In the genomic region with DNA sequence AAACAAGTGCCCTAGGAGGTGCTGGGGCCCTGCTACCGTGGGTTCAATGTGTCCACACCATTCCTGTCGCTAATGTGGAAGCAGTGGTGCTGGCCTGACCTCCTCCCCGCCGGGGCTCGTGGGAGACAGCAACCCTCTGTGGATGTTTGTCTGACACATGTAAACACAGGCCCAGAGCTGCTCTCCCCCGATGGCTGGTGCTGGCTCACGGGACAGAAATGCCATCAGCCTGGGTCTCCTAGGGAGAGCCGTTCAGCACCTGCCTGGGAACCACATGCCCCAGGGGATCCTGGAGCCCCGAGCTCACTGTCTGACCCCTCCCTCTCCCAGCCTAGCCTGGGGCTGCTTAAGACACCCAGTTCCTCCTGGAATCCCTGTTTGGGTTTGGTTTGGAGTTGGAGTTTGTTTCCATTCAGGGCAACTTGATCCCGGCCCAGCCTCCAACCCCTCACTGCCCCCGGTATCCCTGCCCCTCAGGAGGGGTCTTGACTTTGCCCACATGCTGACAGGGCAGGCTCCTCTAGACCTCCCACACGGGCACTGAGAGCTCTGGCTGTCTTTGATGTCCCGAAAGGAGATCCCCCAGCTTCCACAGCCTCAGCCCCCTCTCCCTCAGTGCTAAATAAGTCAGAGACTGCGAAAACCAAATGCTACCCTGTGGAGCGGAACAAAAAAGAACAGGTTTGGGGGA, we compare ENCODE assay signal across 14 cellular contexts. TPM values are rescaled to one million over a fixed set of nuclear protein-coding genes. Genes with fewer than 3 reads are reported as not detected.
"Had no signal": no experiment of that assay in that cellular context is flagged by ENCODE, and none has a peak within 500 bp of the region (broad histone marks: within the 10 kb centered on the region; RNA-seq: fewer than 3 reads in every experiment).

No MANE protein-coding gene starts in this region.

- H3K27ac ChIP-seq: sigmoid colon had no signal

- H3K36me3 ChIP-seq: sigmoid colon had no signal

- DNase-seq: activated CD4-positive, alpha-beta T cell treated with anti-CD3 and anti-CD28 coated beads, Interleukin-2, amount 50 U/mL, for 4 hours; activated CD4-positive, CD25-positive, alpha-beta regulatory T cell treated with anti-CD3 and anti-CD28 coated beads, Interleukin-2, amount 50 U/mL, for 72 hours; activated effector memory CD4-positive, alpha-beta T cell treated with Interleukin-2 at 50 U/mL for 16 hours; activated T-cell treated with anti-CD3 and anti-CD28 coated beads, Interleukin-2, amount 50 U/mL, for 24 hours; amygdala; hypothalamus; immature natural killer cell; left colon; sigmoid colon; stimulated activated CD4-positive, alpha-beta T cell treated with anti-CD3 and anti-CD28 coated beads, Interleukin-12 subunit alpha, Interleukin-12 subunit beta, amount 100 ng/mL, for 4 hours; stimulated activated naive CD4-positive, alpha-beta T cell treated with Interleukin-2 at 50 U/mL for 16 hours had no signal

- H3K27me3 ChIP-seq: sigmoid colon had no signal

- H3K4me1 ChIP-seq: sigmoid colon had no signal

- H3K4me3 ChIP-seq: sigmoid colon had no signal

- ATAC-seq: activated naive CD4-positive, alpha-beta T cell treated with anti-CD3 and anti-CD28 coated beads, Interleukin-2, amount 50 U/mL, for 72 hours; left colon had no signal

- H3K9me3 ChIP-seq: sigmoid colon had no signal

RNA-seq across cellular contexts. Expression of a gene that starts 50.9 kb away (rescaled TPM):
- total RNA-seq: glomerular endothelial cell, pulmonary artery endothelial cell had no signal
